16 cellular contexts compared by ENCODE assay signal in the genomic region with DNA sequence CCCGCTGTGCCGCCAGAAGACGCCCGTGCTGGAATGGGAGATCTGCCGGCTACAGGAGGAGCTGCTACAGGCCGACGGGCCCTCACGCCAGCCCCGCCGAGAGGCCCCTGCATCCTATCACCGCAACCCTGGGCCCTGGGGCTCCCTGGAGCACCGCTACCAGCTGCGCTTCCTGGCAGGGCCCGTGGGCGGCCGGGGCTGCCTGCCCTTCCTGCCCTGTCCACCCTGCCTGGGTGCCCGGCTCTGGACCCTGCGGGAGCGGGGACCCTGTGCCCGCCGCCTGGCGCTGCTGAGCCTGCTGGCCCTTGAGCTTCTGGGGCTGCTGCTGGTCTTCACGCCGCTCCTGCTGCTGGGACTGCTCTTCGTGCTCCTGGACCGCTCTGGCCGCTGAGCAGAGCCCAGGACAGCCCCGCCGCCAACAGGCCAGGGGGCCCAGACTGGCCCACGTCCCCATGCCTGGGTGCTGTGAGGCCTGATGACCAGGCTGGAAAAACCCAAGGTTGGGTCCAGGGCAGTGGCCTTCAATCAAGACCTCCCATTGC. TPM values are rescaled to one million over a fixed set of nuclear protein-coding genes. Genes with fewer than 3 reads are reported as not detected.
DNase-seq lines count a peak whose midpoint lies in the region; ATAC-seq and TF ChIP-seq lines count a peak whose summit lies in the region.
"Had no signal": no experiment of that assay in that cellular context is flagged by ENCODE, and none has a peak within 500 bp of the region (broad histone marks: within the 10 kb centered on the region; RNA-seq: fewer than 3 reads in every experiment).

No MANE protein-coding gene starts in this region.

- peaks cover 0 to 4% (median 0%) of the 10 kb centered on the region in 9 donors for H3K27me3 ChIP-seq in heart left ventricle
- peaks cover 0 to 18% of the 10 kb centered on the region in 2 donors for H3K27me3 ChIP-seq in left lung
- H3K27me3 ChIP-seq in upper lobe of left lung = peaks cover 0 to 4% (median 0%) of the 10 kb centered on the region in 4 donors
- H3K27me3 ChIP-seq: thyroid gland had no signal

- H3K4me1 ChIP-seq in heart left ventricle = peaks cover 2 to 46% (median 33%) of the 10 kb centered on the region in 12 donors
- peaks cover 16 to 42% of the 10 kb centered on the region in 2 donors for H3K4me1 ChIP-seq in left lung
- peaks cover 33 to 47% (median 38%) of the 10 kb centered on the region in 4 donors for H3K4me1 ChIP-seq in upper lobe of left lung

- ATAC-seq in heart left ventricle (no peak), Right ventricle myocardium superior (ENCODE audit: poor library complexity) (no peak), left lung (no peak), upper lobe of left lung (ENCODE audit: low FRiP score in 2 of 2) (no peak), GM18505 (IDR thresholded peaks at IDR 0.05; ENCODE audit: unreplicated experiment) (no peak)

- no peak for TF ChIP-seq EP300 in upper lobe of left lung (IDR thresholded peaks at IDR 0.05)

- DNase-seq in heart left ventricle (no peak), Right ventricle myocardium superior (no peak), left lung (no peak), upper lobe of left lung (peak in 1 of 2 donors; percentile 83), foreskin melanocyte (no peak)
- DNase-seq: activated naive CD4-positive, alpha-beta T cell; DMS153; hypothalamus; left ventricle myocardium superior; NK-92 treated with Interleukin-12 subunit alpha and Interleukin-12 subunit beta, amount 100 ng/mL, for 24 hours; stimulated activated CD4-positive, alpha-beta T cell treated with anti-CD3 and anti-CD28 coated beads, Interleukin-12 subunit alpha, Interleukin-12 subunit beta, amount 100 ng/mL, for 4 hours; thyroid gland had no signal

- H3K27ac ChIP-seq in heart left ventricle (peak overlapping the region in 10 of 12 donors; percentile 40 to 82 (median 70)), left lung (peak overlapping the region; percentile 7 to 28), upper lobe of left lung (peak overlapping the region; percentile 36 to 74 (median 59))
- H3K27ac ChIP-seq: thyroid gland had no signal

- no peak for TF ChIP-seq CTCF in heart left ventricle (IDR thresholded peaks at IDR 0.05)
- no peak for TF ChIP-seq CTCF in left lung (IDR thresholded peaks at IDR 0.05)
- no peak for TF ChIP-seq CTCF in upper lobe of left lung (IDR thresholded peaks at IDR 0.05)

- H3K4me3 ChIP-seq in heart left ventricle (peak overlapping the region in 8 of 12 donors; percentile 34 to 55 (median 44)), left lung (no peak overlapping the region), upper lobe of left lung (peak overlapping the region in 2 of 4 donors; percentile 31 to 43)

- intact Hi-C loops in heart left ventricle (cut with DNase I) = no loop called here
- intact Hi-C loops in Right ventricle myocardium superior (cut with DNase I) = no loop called here
- intact Hi-C loops in left lung (cut with DNase I) = no loop called here

- 87 to 90% (median 88%) methylated on average over 17 to 30 of the region's 30 CpGs for WGBS in heart left ventricle, 4 donors
- WGBS in upper lobe of left lung, 2 donors = 97% methylated on average over 17 of the region's 30 CpGs; no CpG with 5 or more reads in 1 of the 2 donors

- peaks cover 0 to 19% (median 0%) of the 10 kb centered on the region in 9 donors for H3K36me3 ChIP-seq in heart left ventricle
- peaks cover 0 to 35% of the 10 kb centered on the region in 2 donors for H3K36me3 ChIP-seq in left lung
- H3K36me3 ChIP-seq in upper lobe of left lung = peaks cover 0 to 28% (median 11%) of the 10 kb centered on the region in 4 donors
- H3K36me3 ChIP-seq: thyroid gland had no signal

- H3K9me3 ChIP-seq in heart left ventricle (no peaks in the 10 kb centered on the region), left lung (no peaks in the 10 kb centered on the region), upper lobe of left lung (no peaks in the 10 kb centered on the region)
- H3K9me3 ChIP-seq: thyroid gland had no signal

- TF ChIP-seq POLR2A in heart left ventricle (IDR thresholded peaks at IDR 0.05) = no peak
- no peak for TF ChIP-seq POLR2A in upper lobe of left lung (IDR thresholded peaks at IDR 0.05)
- no peak for TF ChIP-seq POLR2A in GM18505 (IDR thresholded peaks at IDR 0.05; ENCODE audit: borderline replicate concordance, extremely low read depth, insufficient read depth, insufficient read length)

RNA-seq across cellular contexts. Expression of gene RNF208, which starts 3.8 kb away (rescaled TPM):
- total RNA-seq in heart left ventricle (10 to 100 TPM in 7 of 9 donors, 1 to 10 TPM in 2; 6.9 to 34.1 (median 22.5) TPM), Right ventricle myocardium superior (24.8 TPM), left lung (1 to 10 TPM; 4.9 to 7.5 TPM), upper lobe of left lung (10 to 100 TPM in 1 of 6 donors, 1 to 10 TPM in 5; 2.3 to 12.6 (median 4.5) TPM)
- polyA plus RNA-seq in heart left ventricle = 10 to 100 TPM in 1 of 2 donors, 1 to 10 TPM in 1; 9.3 to 72.7 TPM
- total RNA-seq: SK-MEL-5 had no signal

RNA-seq across cellular contexts. Expression of gene CYSRT1, which starts 6.7 kb away (rescaled TPM):
- under 1 TPM in 6 of 9 donors, not detected in 3; 0.22 to 0.61 (median 0.29) TPM for total RNA-seq in heart left ventricle
- polyA plus RNA-seq in heart left ventricle = under 1 TPM; 0.14 to 0.27 TPM
- total RNA-seq in Right ventricle myocardium superior = not detected
- total RNA-seq in left lung = under 1 TPM; 0.44 to 0.50 TPM
- 1 to 10 TPM in 2 of 6 donors, under 1 TPM in 3, not detected in 1; 0.20 to 2.0 (median 0.97) TPM for total RNA-seq in upper lobe of left lung
- total RNA-seq: left ventricle myocardium superior had no signal

RNA-seq across cellular contexts. Expression of gene RNF224, which starts 9.0 kb away (rescaled TPM):
- not detected for total RNA-seq in heart left ventricle
- polyA plus RNA-seq in heart left ventricle = not detected
- not detected for total RNA-seq in Right ventricle myocardium superior
- total RNA-seq in left lung = under 1 TPM; 0.15 to 0.18 TPM
- total RNA-seq in upper lobe of left lung = under 1 TPM in 3 of 6 donors, not detected in 3; 0.46 to 0.59 (median 0.57) TPM
- total RNA-seq: activated CD8-positive, alpha-beta memory T cell treated with anti-CD3 and anti-CD28 coated beads for 36 hours; epithelial cell of proximal tubule; left ventricle myocardium superior; SK-MEL-5 had no signal

RNA-seq across cellular contexts. Expression of gene SLC34A3, which starts 12.4 kb away (rescaled TPM):
- total RNA-seq in heart left ventricle = not detected
- polyA plus RNA-seq in heart left ventricle = not detected
- not detected for total RNA-seq in Right ventricle myocardium superior
- under 1 TPM in 1 of 2 donors, not detected in 1; 0.12 TPM for total RNA-seq in left lung
- total RNA-seq in upper lobe of left lung = under 1 TPM in 2 of 6 donors, not detected in 4; 0.10 to 0.17 TPM
- total RNA-seq: activated CD8-positive, alpha-beta memory T cell treated with anti-CD3 and anti-CD28 coated beads for 36 hours; epithelial cell of proximal tubule; left ventricle myocardium superior; SK-MEL-5 had no signal

RNA-seq across cellular contexts. Expression of gene NDOR1, which starts 12.8 kb away (rescaled TPM):
- 1 to 10 TPM; 4.5 to 9.6 (median 6.1) TPM for total RNA-seq in heart left ventricle
- polyA plus RNA-seq in heart left ventricle = 1 to 10 TPM; 6.2 to 9.2 TPM
- 5.5 TPM for total RNA-seq in Right ventricle myocardium superior
- total RNA-seq in left lung = 10 to 100 TPM; 16.5 to 19.5 TPM
- total RNA-seq in upper lobe of left lung = 10 to 100 TPM in 4 of 6 donors, 1 to 10 TPM in 2; 7.7 to 54.5 (median 18.5) TPM

Comparison
In these comparisons a context has a peak if more than half of its experiments do, and no peak if none do; other contexts are left out.
1. H3K27ac ChIP-seq: peak in every context shown above with its lines; median percentile 70 in heart left ventricle; 59 in upper lobe of left lung; 18 in left lung.
2. H3K4me3 ChIP-seq: peak in heart left ventricle (8 of 12); none in left lung (0 of 2).